ENCODE assay signal across 22 cellular contexts in genomic region chrX:69162466-69162865, GRCh38. TPM values are rescaled to one million over a fixed set of nuclear protein-coding genes. Genes with fewer than 3 reads are reported as not detected.
A peak's percentile ranks its signal among the peaks of the same experiment; 100 is the strongest.
DNase-seq lines count a peak whose midpoint lies in the region; ATAC-seq and TF ChIP-seq lines count a peak whose summit lies in the region.
"Had no signal": no experiment of that assay in that cellular context is flagged by ENCODE, and none has a peak within 500 bp of the region (broad histone marks: within the 10 kb centered on the region; RNA-seq: fewer than 3 reads in every experiment).

No MANE protein-coding gene starts in this region.

- peaks cover 37% of the 10 kb centered on the region for H3K4me1 Mint-ChIP-seq in activated T-cell treated with anti-CD3 and anti-CD28 coated beads, Interleukin-2, amount 50 U/mL, for 24 hours (ENCODE audit: low read depth)
- H3K4me1 Mint-ChIP-seq in Caco-2 (ENCODE audit: low read depth, unreplicated experiment) (peaks cover 10% of the 10 kb centered on the region), nephron (peaks cover 56% of the 10 kb centered on the region)
- peaks cover 25% of the 10 kb centered on the region for H3K4me1 Mint-ChIP-seq in activated naive CD8-positive, alpha-beta T cell treated with anti-CD3 and anti-CD28 coated beads, Interleukin-2, amount 10 ng/mL, durations not matched to agents 7 days and 5 days

- no peak for DNase-seq in activated T-cell treated with anti-CD3 and anti-CD28 coated beads, Interleukin-2, amount 50 U/mL, for 24 hours
- no peak for DNase-seq in activated T-cell treated with anti-CD3 and anti-CD28 coated beads, Interleukin-2, amount 50 U/mL, for 48 hours
- DNase-seq in Caco-2 = no peak
- DNase-seq in activated naive CD8-positive, alpha-beta T cell treated with anti-CD3 and anti-CD28 coated beads, Interleukin-2, amount 10 ng/mL, durations not matched to agents 7 days and 5 days = no peak
- no peak for DNase-seq in stimulated activated CD4-positive, alpha-beta T cell treated with anti-CD3 and anti-CD28 coated beads, Interleukin-2, amount 100 ng/mL, for 48 hours
- DNase-seq in stimulated activated CD4-positive, alpha-beta T cell treated with anti-CD3 and anti-CD28 coated beads, Interleukin-12 subunit alpha, Interleukin-12 subunit beta, amount 100 ng/mL, for 4 hours = no peak
- DNase-seq in DMS53 treated with DMSO at 0.1 percent for 48 hours (lab: John Stamatoyannopoulos, UW; ENCODE audit: unreplicated experiment) = no peak
- DNase-seq: activated CD4-positive, alpha-beta T cell treated with anti-CD3 and anti-CD28 coated beads for 4 hours; activated gamma-delta T cell; dermis blood vessel endothelial cell; kidney glomerular epithelial cell; NCI-H1048; NCI-H1930; NCI-H526 treated with DMSO at 0.1 percent for 48 hours; small intestine; stimulated activated CD4-positive, alpha-beta T cell treated with anti-CD3 and anti-CD28 coated beads, Interleukin-2, amount 100 ng/mL, for 24 hours; uterus had no signal

- peak; percentile 23 for ATAC-seq in activated naive CD8-positive, alpha-beta T cell treated with anti-CD3 and anti-CD28 coated beads, Interleukin-2, amount 10 ng/mL, durations not matched to agents 7 days and 5 days (ENCODE audit: low read depth)
- ATAC-seq: A549 had no signal

- H3K9me3 Mint-ChIP-seq in activated T-cell treated with anti-CD3 and anti-CD28 coated beads, Interleukin-2, amount 50 U/mL, for 24 hours = no peaks in the 10 kb centered on the region
- H3K9me3 Mint-ChIP-seq in Caco-2 (ENCODE audit: unreplicated experiment) (no peaks in the 10 kb centered on the region), nephron (peaks cover 5% of the 10 kb centered on the region)
- no peaks in the 10 kb centered on the region for H3K9me3 Mint-ChIP-seq in activated naive CD8-positive, alpha-beta T cell treated with anti-CD3 and anti-CD28 coated beads, Interleukin-2, amount 10 ng/mL, durations not matched to agents 7 days and 5 days
- H3K9me3 Mint-ChIP-seq: T-helper 1 cell treated with Interleukin-12 subunit alpha and Interleukin-12 subunit beta and Interleukin-4 antibody, amounts not matched to agents 30 μg/mL and 1 μg/mL, for 36 hours had no signal

- no peaks in the 10 kb centered on the region for H3K4me1 ChIP-seq in Caco-2
- H3K4me1 ChIP-seq: SJSA1, uterus had no signal

- no peaks in the 10 kb centered on the region for H3K9me3 ChIP-seq in Caco-2
- H3K9me3 ChIP-seq: A549, SJSA1, uterus had no signal

- TSS peak; percentile 18 for BruUV-seq in Caco-2 (replicated peaks; lab: Mats Ljungman, UMichigan)

- intact Hi-C loops in Caco-2 (cut with micrococcal nuclease; ENCODE audit: unreplicated experiment) = no loop called here

- peaks cover 17% of the 10 kb centered on the region for H3K36me3 Mint-ChIP-seq in activated T-cell treated with anti-CD3 and anti-CD28 coated beads, Interleukin-2, amount 50 U/mL, for 24 hours (ENCODE audit: low read depth)
- H3K36me3 Mint-ChIP-seq in Caco-2 (ENCODE audit: insufficient read depth, unreplicated experiment) = peaks cover 5% of the 10 kb centered on the region
- peaks cover 12% of the 10 kb centered on the region for H3K36me3 Mint-ChIP-seq in activated naive CD8-positive, alpha-beta T cell treated with anti-CD3 and anti-CD28 coated beads, Interleukin-2, amount 10 ng/mL, durations not matched to agents 7 days and 5 days
- H3K36me3 Mint-ChIP-seq in nephron (ENCODE audit: low read depth) = peaks cover 39% of the 10 kb centered on the region

- H3K27me3 Mint-ChIP-seq in activated T-cell treated with anti-CD3 and anti-CD28 coated beads, Interleukin-2, amount 50 U/mL, for 24 hours = peaks cover 48% of the 10 kb centered on the region
- no peaks in the 10 kb centered on the region for H3K27me3 Mint-ChIP-seq in Caco-2 (ENCODE audit: insufficient read depth, unreplicated experiment)
- H3K27me3 Mint-ChIP-seq in activated naive CD8-positive, alpha-beta T cell treated with anti-CD3 and anti-CD28 coated beads, Interleukin-2, amount 10 ng/mL, durations not matched to agents 7 days and 5 days = no peaks in the 10 kb centered on the region
- H3K27me3 Mint-ChIP-seq in nephron (ENCODE audit: low read depth) = no peaks in the 10 kb centered on the region

- POLR2A ChIA-PET in Caco-2 (lab: Charles Lee) = no interaction called here
- POLR2A ChIA-PET in activated naive CD8-positive, alpha-beta T cell treated with anti-CD3 and anti-CD28 coated beads, Interleukin-2, amount 10 ng/mL, durations not matched to agents 7 days and 5 days (lab: Charles Lee) = no interaction called here

- no peaks in the 10 kb centered on the region for H3K27me3 ChIP-seq in Caco-2 (replicated peaks; ENCODE audit: control insufficient read depth, insufficient read depth, low read length)
- H3K27me3 ChIP-seq: SJSA1, uterus had no signal

- CTCF ChIA-PET in Caco-2 (lab: Charles Lee) = no interaction called here

- TF ChIP-seq CTCF in Caco-2 (IDR thresholded peaks at IDR 0.05; ENCODE audit: insufficient read depth in 1 of 2, low read depth in 1 of 2, low read length in 1 of 2, severe bottlenecking in 1 of 2, unreplicated experiment in 1 of 2) = no peak
- no peak for TF ChIP-seq CTCF in nephron (IDR thresholded peaks at IDR 0.05; ENCODE audit: unreplicated experiment in 3 of 3)

- H3K27ac Mint-ChIP-seq in activated T-cell treated with anti-CD3 and anti-CD28 coated beads, Interleukin-2, amount 50 U/mL, for 24 hours = peak overlapping the region; percentile 72
- H3K27ac Mint-ChIP-seq in Caco-2 (ENCODE audit: unreplicated experiment) = no peak overlapping the region
- peak overlapping the region; percentile 83 for H3K27ac Mint-ChIP-seq in activated naive CD8-positive, alpha-beta T cell treated with anti-CD3 and anti-CD28 coated beads, Interleukin-2, amount 10 ng/mL, durations not matched to agents 7 days and 5 days
- H3K27ac Mint-ChIP-seq in nephron = peak overlapping the region in 1 of 3 experiments; percentile 22

- H3K4me3 ChIP-seq in Caco-2 (ENCODE audit: low read depth, low read length) = no peak overlapping the region
- H3K4me3 ChIP-seq: A549, lung, SJSA1, uterus had no signal

- no peak overlapping the region for H3K4me3 Mint-ChIP-seq in activated T-cell treated with anti-CD3 and anti-CD28 coated beads, Interleukin-2, amount 50 U/mL, for 24 hours
- H3K4me3 Mint-ChIP-seq in Caco-2 (ENCODE audit: unreplicated experiment) (no peak overlapping the region), nephron (peak overlapping the region; percentile 24 to 46 (median 44))
- peak overlapping the region; percentile 93 for H3K4me3 Mint-ChIP-seq in activated naive CD8-positive, alpha-beta T cell treated with anti-CD3 and anti-CD28 coated beads, Interleukin-2, amount 10 ng/mL, durations not matched to agents 7 days and 5 days

- no peaks in the 10 kb centered on the region for H3K36me3 ChIP-seq in Caco-2 (ENCODE audit: control insufficient read depth, insufficient read depth, low read length)
- H3K36me3 ChIP-seq: uterus had no signal

RNA-seq across cellular contexts. Expression of gene PJA1, which starts 2.8 kb away (rescaled TPM):
- total RNA-seq in Caco-2 (2022) = 10.7 and 13.4 TPM in 2 replicates
- total RNA-seq in activated naive CD8-positive, alpha-beta T cell treated with anti-CD3 and anti-CD28 coated beads, Interleukin-2, amount 10 ng/mL, durations not matched to agents 7 days and 5 days = 10 to 100 TPM; 22.4 to 23.9 TPM

Comparison
In these comparisons a context has a peak if more than half of its experiments do, and no peak if none do; other contexts are left out.
1. H3K4me3 Mint-ChIP-seq: peak in activated naive CD8-positive, alpha-beta T cell treated with anti-CD3 and anti-CD28 coated beads, Interleukin-2, amount 10 ng/mL, durations not matched to agents 7 days and 5 days (single experiment) and nephron (3 of 3); none in activated T-cell treated with anti-CD3 and anti-CD28 coated beads, Interleukin-2, amount 50 U/mL, for 24 hours (single experiment) and Caco-2 (single experiment).